ENCODE assay signal across 30 cellular contexts in genomic region chrX:28127662-28128061, GRCh38.
"Had no signal": no experiment of that assay in that cellular context is flagged by ENCODE, and none has a peak within 500 bp of the region (broad histone marks: within the 10 kb centered on the region; RNA-seq: fewer than 3 reads in every experiment).

No MANE protein-coding gene starts in this region.

- H3K36me3 Mint-ChIP-seq: activated CD4-positive, alpha-beta memory T cell treated with anti-CD3 and anti-CD28 coated beads for 36 hours; activated naive CD4-positive, alpha-beta T cell treated with anti-CD3 and anti-CD28 coated beads, Interleukin-2, amount 10 ng/mL, durations not matched to agents 7 days and 5 days; activated naive CD4-positive, alpha-beta T cell treated with anti-CD3 and anti-CD28 coated beads, Interleukin-2, amount 50 U/mL, for 72 hours; activated naive CD8-positive, alpha-beta T cell treated with anti-CD3 and anti-CD28 coated beads, Interleukin-2, amount 10 ng/mL, durations not matched to agents 7 days and 5 days had no signal

- H3K4me3 Mint-ChIP-seq: activated CD4-positive, alpha-beta memory T cell treated with anti-CD3 and anti-CD28 coated beads for 36 hours; activated CD4-positive, alpha-beta T cell treated with anti-CD3 and anti-CD28 coated beads for 36 hours; activated CD4-positive, alpha-beta T cell treated with anti-CD3 and anti-CD28 coated beads, Interleukin-2, amount 10 ng/mL, durations not matched to agents 24 days and 14 days; activated CD8-positive, alpha-beta T cell treated with anti-CD3 and anti-CD28 coated beads, Interleukin-2, amount 10 ng/mL, durations not matched to agents 7 days and 5 days; activated naive CD4-positive, alpha-beta T cell treated with anti-CD3 and anti-CD28 coated beads, Interleukin-2, amount 10 ng/mL, durations not matched to agents 7 days and 5 days; activated naive CD8-positive, alpha-beta T cell treated with anti-CD3 and anti-CD28 coated beads, Interleukin-2, amount 10 ng/mL, durations not matched to agents 7 days and 5 days; activated T-cell treated with anti-CD3 and anti-CD28 coated beads, Interleukin-2, amount 50 U/mL, for 24 hours; activated T-cell treated with anti-CD3 and anti-CD28 coated beads, Interleukin-2, amount 50 U/mL, for 72 hours; central memory CD8-positive, alpha-beta T cell; dendritic cell treated with granulocyte-macrophage colony-stimulating factor and Interleukin-4, amounts not matched to agents 40 ng/mL and 50 ng/mL, for 4 days; T-helper 17 cell; T-helper 2 cell treated with Interferon-gamma antibody and Interleukin-4, amounts not matched to agents 5 μg/mL and 100 μg/mL, for 36 hours had no signal

- DNase-seq: activated CD4-positive, alpha-beta memory T cell treated with anti-CD3 and anti-CD28 coated beads for 36 hours; activated CD4-positive, alpha-beta T cell treated with anti-CD3 and anti-CD28 coated beads for 36 hours; activated CD4-positive, alpha-beta T cell treated with anti-CD3 and anti-CD28 coated beads, Interleukin-2, amount 10 ng/mL, durations not matched to agents 24 days and 14 days; activated CD4-positive, CD25-positive, alpha-beta regulatory T cell; activated CD4-positive, CD25-positive, alpha-beta regulatory T cell treated with anti-CD3 and anti-CD28 coated beads, Interleukin-2, amount 50 U/mL, for 72 hours; activated CD8-positive, alpha-beta memory T cell treated with anti-CD3 and anti-CD28 coated beads, Interleukin-2, amount 50 U/mL, for 48 hours; activated CD8-positive, alpha-beta T cell treated with anti-CD3 and anti-CD28 coated beads, Interleukin-2, amount 10 ng/mL, durations not matched to agents 7 days and 5 days; activated gamma-delta T cell; activated naive CD4-positive, alpha-beta T cell; activated naive CD4-positive, alpha-beta T cell treated with anti-CD3 and anti-CD28 coated beads, Interleukin-2, amount 10 ng/mL, durations not matched to agents 7 days and 5 days; activated naive CD8-positive, alpha-beta T cell treated with anti-CD3 and anti-CD28 coated beads, Interleukin-2, amount 10 ng/mL, durations not matched to agents 7 days and 5 days; activated T-cell treated with anti-CD3 and anti-CD28 coated beads for 4 hours; activated T-cell treated with anti-CD3 and anti-CD28 coated beads, Interleukin-2, amount 50 U/mL, for 24 hours; activated T-cell treated with anti-CD3 and anti-CD28 coated beads, Interleukin-2, amount 50 U/mL, for 72 hours; brain microvascular endothelial cell; effector CD8-positive, alpha-beta T cell; foreskin fibroblast; head of caudate nucleus; hippocampal formation; T-helper 17 cell; T1000 had no signal

- H3K27ac ChIP-seq: ascending aorta, brain microvascular endothelial cell, coronary artery had no signal

- H3K27me3 ChIP-seq: ascending aorta, brain microvascular endothelial cell had no signal

- H3K27me3 Mint-ChIP-seq: activated CD4-positive, alpha-beta memory T cell treated with anti-CD3 and anti-CD28 coated beads for 36 hours; activated CD4-positive, alpha-beta T cell treated with anti-CD3 and anti-CD28 coated beads for 36 hours; activated CD4-positive, alpha-beta T cell treated with anti-CD3 and anti-CD28 coated beads, Interleukin-2, amount 10 ng/mL, durations not matched to agents 24 days and 14 days; activated naive CD4-positive, alpha-beta T cell treated with anti-CD3 and anti-CD28 coated beads, Interleukin-2, amount 10 ng/mL, durations not matched to agents 7 days and 5 days; activated naive CD8-positive, alpha-beta T cell treated with anti-CD3 and anti-CD28 coated beads, Interleukin-2, amount 10 ng/mL, durations not matched to agents 7 days and 5 days; activated T-cell treated with anti-CD3 and anti-CD28 coated beads, Interleukin-2, amount 50 U/mL, for 24 hours; central memory CD8-positive, alpha-beta T cell; dendritic cell treated with granulocyte-macrophage colony-stimulating factor and Interleukin-4, amounts not matched to agents 40 ng/mL and 50 ng/mL, for 4 days; T-helper 17 cell had no signal

- H3K4me3 ChIP-seq: ascending aorta, coronary artery had no signal

- H3K36me3 ChIP-seq: ascending aorta, brain microvascular endothelial cell had no signal

- FAIRE-seq: bronchial epithelial cell, endometrium, frontal cortex had no signal

- H3K4me1 Mint-ChIP-seq: activated CD4-positive, alpha-beta T cell treated with anti-CD3 and anti-CD28 coated beads for 36 hours; activated CD4-positive, alpha-beta T cell treated with anti-CD3 and anti-CD28 coated beads, Interleukin-2, amount 10 ng/mL, durations not matched to agents 24 days and 14 days; activated naive CD4-positive, alpha-beta T cell treated with anti-CD3 and anti-CD28 coated beads, Interleukin-2, amount 10 ng/mL, durations not matched to agents 7 days and 5 days; activated naive CD8-positive, alpha-beta T cell treated with anti-CD3 and anti-CD28 coated beads, Interleukin-2, amount 10 ng/mL, durations not matched to agents 7 days and 5 days; central memory CD8-positive, alpha-beta T cell; T-helper 17 cell had no signal

- H3K27ac Mint-ChIP-seq: activated CD4-positive, alpha-beta memory T cell treated with anti-CD3 and anti-CD28 coated beads for 36 hours; activated CD4-positive, alpha-beta T cell treated with anti-CD3 and anti-CD28 coated beads for 36 hours; activated CD4-positive, alpha-beta T cell treated with anti-CD3 and anti-CD28 coated beads, Interleukin-2, amount 10 ng/mL, durations not matched to agents 24 days and 14 days; activated CD8-positive, alpha-beta T cell treated with anti-CD3 and anti-CD28 coated beads, Interleukin-2, amount 10 ng/mL, durations not matched to agents 7 days and 5 days; activated naive CD4-positive, alpha-beta T cell treated with anti-CD3 and anti-CD28 coated beads, Interleukin-2, amount 10 ng/mL, durations not matched to agents 7 days and 5 days; activated naive CD4-positive, alpha-beta T cell treated with anti-CD3 and anti-CD28 coated beads, Interleukin-2, amount 50 U/mL, for 72 hours; activated naive CD8-positive, alpha-beta T cell treated with anti-CD3 and anti-CD28 coated beads, Interleukin-2, amount 10 ng/mL, durations not matched to agents 7 days and 5 days; activated T-cell treated with anti-CD3 and anti-CD28 coated beads, Interleukin-2, amount 50 U/mL, for 24 hours; activated T-cell treated with anti-CD3 and anti-CD28 coated beads, Interleukin-2, amount 50 U/mL, for 72 hours; dendritic cell treated with granulocyte-macrophage colony-stimulating factor and Interleukin-4, amounts not matched to agents 40 ng/mL and 50 ng/mL, for 4 days; T-helper 17 cell; T-helper 2 cell treated with Interferon-gamma antibody and Interleukin-4, amounts not matched to agents 5 μg/mL and 100 μg/mL, for 36 hours had no signal

- H3K9me3 Mint-ChIP-seq: activated CD4-positive, alpha-beta T cell treated with anti-CD3 and anti-CD28 coated beads, Interleukin-2, amount 10 ng/mL, durations not matched to agents 24 days and 14 days; activated naive CD8-positive, alpha-beta T cell treated with anti-CD3 and anti-CD28 coated beads, Interleukin-2, amount 10 ng/mL, durations not matched to agents 7 days and 5 days; activated T-cell treated with anti-CD3 and anti-CD28 coated beads, Interleukin-2, amount 50 U/mL, for 24 hours; central memory CD8-positive, alpha-beta T cell; dendritic cell treated with granulocyte-macrophage colony-stimulating factor and Interleukin-4, amounts not matched to agents 40 ng/mL and 50 ng/mL, for 4 days had no signal

- H3K9me3 ChIP-seq: ascending aorta had no signal

- H3K4me1 ChIP-seq: ascending aorta had no signal
